ENCODE assay signal across 13 cellular contexts in genomic region chrY:24611244-24611643, GRCh38. TPM values are rescaled to one million over a fixed set of nuclear protein-coding genes. Genes with fewer than 3 reads are reported as not detected.
"Had no signal": no experiment of that assay in that cellular context is flagged by ENCODE, and none has a peak within 500 bp of the region (broad histone marks: within the 10 kb centered on the region; RNA-seq: fewer than 3 reads in every experiment).

No MANE protein-coding gene starts in this region.

RNA-seq across cellular contexts. Expression of gene BPY2B, which starts 6.6 kb away (rescaled TPM):
- total RNA-seq: stomach, subcutaneous adipose tissue, temporal lobe, thoracic aorta, thyroid gland, tibial nerve, transverse colon, upper lobe of left lung, upper lobe of right lung, ureter, urinary bladder, uterus, vagina had no signal
